Comparison of ENCODE assay signal across 12 cellular contexts in genomic region chr12:122111070-122111750, GRCh38. TPM values are rescaled to one million over a fixed set of nuclear protein-coding genes. Genes with fewer than 3 reads are reported as not detected.
DNase-seq lines count a peak whose midpoint lies in the region; ATAC-seq, FAIRE-seq and TF ChIP-seq lines count a peak whose summit lies in the region.
"Had no signal": no experiment of that assay in that cellular context is flagged by ENCODE, and none has a peak within 500 bp of the region (broad histone marks: within the 10 kb centered on the region; RNA-seq: fewer than 3 reads in every experiment).

No MANE protein-coding gene starts in this region.

- H3K4me3 ChIP-seq in bronchial epithelial cell (ENCODE audit: low read depth, low read length) = no peak overlapping the region
- peak overlapping the region; percentile 9 for H3K4me3 ChIP-seq in psoas muscle
- no peak overlapping the region for H3K4me3 ChIP-seq in A673 (ENCODE audit: low read depth, low read length, poor library complexity, severe bottlenecking)
- H3K4me3 ChIP-seq: adrenal gland had no signal

- no peak for FAIRE-seq in bronchial epithelial cell (lab: Jason Lieb, UNC)
- FAIRE-seq: G401.6 had no signal

- POLR2A ChIA-PET in A673 (lab: Charles Lee; ENCODE audit: low non-redundant PET) = no interaction called here

- H3K9me3 ChIP-seq in psoas muscle = no peaks in the 10 kb centered on the region
- H3K9me3 ChIP-seq in A673 (ENCODE audit: low read depth, low read length, poor library complexity, severe bottlenecking) = no peaks in the 10 kb centered on the region
- H3K9me3 ChIP-seq: adrenal gland had no signal

- intact Hi-C loops in psoas muscle (cut with DNase I) (no loop called here), A673 (cut with micrococcal nuclease; ENCODE audit: unreplicated experiment) (no loop called here)

- WGBS in psoas muscle, 3 donors = 37 to 60% (median 42%) methylated on average over 3 of the region's 3 CpGs

- H3K36me3 ChIP-seq in bronchial epithelial cell (ENCODE audit: control insufficient read depth, insufficient read depth, low read length) = no peaks in the 10 kb centered on the region
- H3K36me3 ChIP-seq in psoas muscle (ENCODE audit: insufficient read depth in 1 of 2, low read depth in 1 of 2) = peaks cover 1 to 2% of the 10 kb centered on the region in 2 donors
- no peaks in the 10 kb centered on the region for H3K36me3 ChIP-seq in A673 (ENCODE audit: insufficient read depth, low read length, poor library complexity, severe bottlenecking)
- H3K36me3 ChIP-seq: adrenal gland had no signal

- ATAC-seq in psoas muscle = peak; percentile 77 to 86 (median 81)
- ATAC-seq: stimulated activated effector memory CD8-positive, alpha-beta T cell treated with anti-CD3 and anti-CD28 coated beads, Interleukin-12 subunit alpha, Interleukin-12 subunit beta, amount 100 ng/mL, for 72 hours had no signal

- H3K27me3 ChIP-seq in bronchial epithelial cell (ENCODE audit: control insufficient read depth, insufficient read depth, low read length) (no peaks in the 10 kb centered on the region), psoas muscle (ENCODE audit: insufficient read depth in 3 of 3, low read length in 2 of 3) (no peaks in the 10 kb centered on the region), A673 (replicated peaks; ENCODE audit: insufficient read depth, low read depth, low read length, poor library complexity) (no peaks in the 10 kb centered on the region)
- H3K27me3 ChIP-seq: adrenal gland had no signal

- TF ChIP-seq CTCF in bronchial epithelial cell (IDR thresholded peaks at IDR 0.05; ENCODE audit: insufficient read depth, low read length, severe bottlenecking) = no peak
- TF ChIP-seq CTCF in psoas muscle (IDR thresholded peaks at IDR 0.05) = no peak
- TF ChIP-seq CTCF in A673 (conservative IDR thresholded peaks at IDR 0.05; ENCODE audit: low read depth, low read length) = no peak

- CTCF ChIA-PET in A673 (lab: Charles Lee) = interaction anchor here (0.6 to 1.5 kb wide), 2 partner anchors 12 to 57 kb away, joined by 3 to 5 read pairs; no protein-coding TSS in a partner anchor

- peaks cover 64% of the 10 kb centered on the region for H3K4me1 ChIP-seq in psoas muscle
- H3K4me1 ChIP-seq in A673 (ENCODE audit: insufficient read depth, low read length, poor library complexity, severe bottlenecking) = no peaks in the 10 kb centered on the region

- no TSS peak for BruUV-seq in A673 (replicated peaks; lab: Mats Ljungman, UMichigan)

- DNase-seq in HT-29 (ENCODE audit: low spot score) (peak; percentile 91), NCI-H2107 treated with DMSO at 0.1 percent for 48 hours (lab: John Stamatoyannopoulos, UW; ENCODE audit: unreplicated experiment) (peak; percentile 95), bronchial epithelial cell (ENCODE audit: low read depth) (peak; percentile 77), psoas muscle (no peak), A673 (ENCODE audit: low spot score) (no peak), NOMO-1 (lab: John Stamatoyannopoulos, UW; ENCODE audit: unreplicated experiment in 2 of 2) (no peak)
- DNase-seq in effector CD4-positive, alpha-beta T cell = no peak
- DNase-seq: NCI-H1048, nephron progenitor cell had no signal

- H3K27ac ChIP-seq in psoas muscle (peak overlapping the region; percentile 84), A673 (ENCODE audit: low read depth, low read length, poor library complexity, severe bottlenecking) (no peak overlapping the region)

RNA-seq across cellular contexts. Expression of gene MLXIP, which starts 32.7 kb away (rescaled TPM):
- 22.8 and 31.3 TPM in 2 replicates for total RNA-seq in HT-29 (2014; rRNA removed; shearing (Covaris generic))
- total RNA-seq in bronchial epithelial cell (8.7 and 9.2 TPM in 2 replicates), psoas muscle (100 to 1,000 TPM; 114 to 184 (median 137) TPM), A673 (2021) (32.7 and 35.8 TPM in 2 replicates)
- 100 to 1,000 TPM in 1 of 3 donors, 10 to 100 TPM in 2; 50.9 to 114 (median 55.0) TPM for polyA plus RNA-seq in psoas muscle

Comparison
In these comparisons a context has a peak if more than half of its experiments do, and no peak if none do; other contexts are left out.
1. DNase-seq: peak in HT-29 (single experiment), NCI-H2107 treated with DMSO at 0.1 percent for 48 hours (single experiment) and bronchial epithelial cell (single experiment); none in psoas muscle (0 of 2), effector CD4-positive, alpha-beta T cell (single experiment), A673 (single experiment) and NOMO-1 (0 of 2).